Comparison of ENCODE assay signal across 26 cellular contexts in the genomic region with DNA sequence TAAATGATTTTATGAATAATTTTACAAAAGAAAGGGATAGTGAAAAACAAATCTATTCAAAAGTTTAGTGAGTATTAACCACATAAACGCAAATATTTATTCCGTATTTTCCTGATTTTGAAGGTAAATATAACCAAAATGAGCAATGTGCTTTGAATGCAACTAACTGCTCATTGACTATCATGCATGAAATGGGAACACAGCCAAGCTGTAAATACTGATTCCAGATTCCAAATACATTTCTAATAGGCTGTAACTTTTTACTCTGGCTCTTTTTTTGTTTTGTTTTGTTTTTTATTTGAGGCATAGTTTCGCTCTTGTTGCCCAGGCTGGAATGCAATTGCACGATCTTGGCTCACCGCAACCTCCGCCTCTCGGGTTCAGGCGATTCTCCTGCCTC.
DNase-seq lines count a peak whose midpoint lies in the region; ATAC-seq, FAIRE-seq and TF ChIP-seq lines count a peak whose summit lies in the region.
"Had no signal": no experiment of that assay in that cellular context is flagged by ENCODE, and none has a peak within 500 bp of the region (broad histone marks: within the 10 kb centered on the region; RNA-seq: fewer than 3 reads in every experiment).

No MANE protein-coding gene starts in this region.

- FAIRE-seq in H54 (lab: Jason Lieb, UNC): peak; percentile 61
- FAIRE-seq: D721Med, small intestine, TTC549 had no signal

- no peak for TF ChIP-seq CTCF in AG09319 (IDR thresholded peaks at IDR 0.05; ENCODE audit: low read depth, low read length)
- TF ChIP-seq CTCF in fibroblast of mammary gland (conservative IDR thresholded peaks at IDR 0.05; ENCODE audit: control insufficient read depth, insufficient read depth, low read depth, low read length): no peak
- TF ChIP-seq CTCF in tibial artery (IDR thresholded peaks at IDR 0.05): no peak

- H3K4me3 ChIP-seq in fibroblast of mammary gland (ENCODE audit: control insufficient read depth, low read depth, low read length): no peak overlapping the region
- H3K4me3 ChIP-seq in tibial artery: no peak overlapping the region
- H3K4me3 ChIP-seq: body of pancreas, SJCRH30 had no signal

- no peaks in the 10 kb centered on the region for H3K9me3 ChIP-seq in tibial artery
- H3K9me3 ChIP-seq: body of pancreas, SJCRH30 had no signal

- H3K36me3 ChIP-seq in tibial artery: peaks cover 0 to 10% (median under 1%) of the 10 kb centered on the region in 3 donors

- ATAC-seq in GM19395 (IDR thresholded peaks at IDR 0.05; ENCODE audit: unreplicated experiment): no peak
- ATAC-seq: body of pancreas; left ventricle myocardium superior; naive thymus-derived CD8-positive, alpha-beta T cell; Panc1; stimulated activated effector memory CD8-positive, alpha-beta T cell treated with anti-CD3 and anti-CD28 coated beads, Interleukin-12 subunit alpha, Interleukin-12 subunit beta, amount 100 ng/mL, for 72 hours had no signal

- no peak for TF ChIP-seq POLR2A in H54 (IDR thresholded peaks at IDR 0.05; ENCODE audit: low read depth, low read length)

- H3K4me1 ChIP-seq in tibial artery: peaks cover 0 to 10% (median 2%) of the 10 kb centered on the region in 4 donors
- H3K4me1 ChIP-seq: body of pancreas, SJCRH30 had no signal

- intact Hi-C loops in tibial artery (cut with DNase I; ENCODE audit: low total_unique reads): no loop called here

- H3K27me3 ChIP-seq in tibial artery: no peaks in the 10 kb centered on the region
- H3K27me3 ChIP-seq: body of pancreas, SJCRH30 had no signal

- DNase-seq in AG09319 (ENCODE audit: extremely low read depth, low read depth) (peak; percentile 37), H54 (ENCODE audit: insufficient read length, low spot score) (no peak), NCI-H69 (lab: John Stamatoyannopoulos, UW) (peak; percentile 3), fibroblast of mammary gland (ENCODE audit: low read depth) (peak; percentile 45), tibial artery (no peak), NCI-H748 treated with DMSO at 0.1 percent for 48 hours (lab: John Stamatoyannopoulos, UW) (no peak), activated T-cell treated with anti-CD3 and anti-CD28 coated beads for 4 hours (no peak)
- DNase-seq: activated CD4-positive, alpha-beta T cell treated with anti-CD3 and anti-CD28 coated beads for 1 hour; activated gamma-delta T cell; activated T-cell treated with anti-CD3 and anti-CD28 coated beads, Interleukin-2, amount 50 U/mL, for 1 hour; body of pancreas; C1 segment of cervical spinal cord; KBM-7; left ventricle myocardium superior; midbrain; MV-4-11; naive thymus-derived CD8-positive, alpha-beta T cell; NCI-H187 treated with DMSO at 0.1 percent for 48 hours; NCI-H510A; SJCRH30; small intestine had no signal

- no peak overlapping the region for H3K27ac ChIP-seq in tibial artery
- H3K27ac ChIP-seq: body of pancreas, SJCRH30 had no signal

Comparison
In these comparisons a context has a peak if more than half of its experiments do, and no peak if none do; other contexts are left out.
1. DNase-seq: peak in AG09319 (single experiment), NCI-H69 (single experiment) and fibroblast of mammary gland (single experiment); none in H54 (single experiment), tibial artery (0 of 2), NCI-H748 treated with DMSO at 0.1 percent for 48 hours (single experiment) and activated T-cell treated with anti-CD3 and anti-CD28 coated beads for 4 hours (single experiment).